In genomic region chr19:35044317-35045117, GRCh38 we compare ENCODE assay signal across 7 cellular contexts. TPM values are rescaled to one million over a fixed set of nuclear protein-coding genes. Genes with fewer than 3 reads are reported as not detected.
DNase-seq lines count a peak whose midpoint lies in the region; ATAC-seq and TF ChIP-seq lines count a peak whose summit lies in the region.

No MANE protein-coding gene starts in this region.

- no peak overlapping the region for H3K4me3 ChIP-seq in Loucy (ENCODE audit: low read length, poor library complexity, severe bottlenecking)
- H3K4me3 ChIP-seq in choroid plexus epithelial cell (ENCODE audit: low read depth, low read length): no peak overlapping the region

- no peaks in the 10 kb centered on the region for H3K9me2 ChIP-seq in Loucy (replicated peaks; ENCODE audit: low read depth, low read length)

- H3K4me2 ChIP-seq in Loucy (ENCODE audit: low read depth, low read length, poor library complexity, severe bottlenecking): no peak overlapping the region

- H4K20me1 ChIP-seq in Loucy (ENCODE audit: insufficient read depth, low read length, poor library complexity, severe bottlenecking): no peaks in the 10 kb centered on the region

- H2AFZ ChIP-seq in Loucy (ENCODE audit: low read length): no peak overlapping the region

- H3K36me3 ChIP-seq in Loucy (ENCODE audit: insufficient read depth, low read length): no peaks in the 10 kb centered on the region

- no peaks in the 10 kb centered on the region for H3K9me3 ChIP-seq in Loucy (ENCODE audit: insufficient read depth, low read depth, low read length)

- DNase-seq in G401 (ENCODE audit: low spot score) (peak; percentile 86), choroid plexus epithelial cell (ENCODE audit: low read depth) (peak; percentile 56), lung microvascular endothelial cell (ENCODE audit: low read depth in 2 of 2) (peak; percentile 42 to 61)
- DNase-seq in activated CD4-positive, alpha-beta T cell treated with anti-CD3 and anti-CD28 coated beads for 4 hours: peak; percentile 38 to 59
- DNase-seq in stimulated activated CD8-positive, alpha-beta memory T cell treated with anti-CD3 and anti-CD28 coated beads, Interleukin-7, amount 100 ng/mL, for 1 hour (ENCODE audit: low read depth in 2 of 2): peak; percentile 18 to 43

- no peak for ATAC-seq in HG02852 (IDR thresholded peaks at IDR 0.05; ENCODE audit: unreplicated experiment)

- no peaks in the 10 kb centered on the region for H3K79me2 ChIP-seq in Loucy (ENCODE audit: insufficient read depth, low read length)

- in situ Hi-C loops in G401 (cut with HindIII; ENCODE audit: low sequenced_read_pairs): no loop called here

- H3F3A ChIP-seq in Loucy (ENCODE audit: low read depth): no peaks in the 10 kb centered on the region

- peaks cover 9% of the 10 kb centered on the region for H3K4me1 ChIP-seq in Loucy (ENCODE audit: insufficient read depth, low read length, poor library complexity, severe bottlenecking)

- no peaks in the 10 kb centered on the region for H3K27me3 ChIP-seq in Loucy (ENCODE audit: insufficient read depth, low read length, poor library complexity, severe bottlenecking)

- no peak overlapping the region for H3K9ac ChIP-seq in Loucy (ENCODE audit: low read depth, low read length, poor library complexity, severe bottlenecking)

- peak; percentile 99 for TF ChIP-seq CTCF in Loucy (conservative IDR thresholded peaks at IDR 0.05; ENCODE audit: low read length)
- TF ChIP-seq CTCF in choroid plexus epithelial cell (conservative IDR thresholded peaks at IDR 0.05; ENCODE audit: low read depth, low read length): peak; percentile 97

RNA-seq across cellular contexts. Expression of gene HPN, which starts 3.0 kb away (rescaled TPM):
- not detected in 2 replicates for total RNA-seq in G401 (2014; rRNA removed; shearing (Covaris generic))
- under 0.01 TPM in 2 replicates for total RNA-seq in lung microvascular endothelial cell

RNA-seq across cellular contexts. Expression of gene SCN1B, which starts 14.2 kb away (rescaled TPM):
- 0.17 TPM in 1 of 2 replicates, not detected in the other for total RNA-seq in G401 (2014; rRNA removed; shearing (Covaris generic))
- 5.2 and 5.7 TPM in 2 replicates for total RNA-seq in lung microvascular endothelial cell

RNA-seq across cellular contexts. Expression of gene GRAMD1A, which starts 44.4 kb away (rescaled TPM):
- 29.9 and 42.9 TPM in 2 replicates for total RNA-seq in G401 (2014; rRNA removed; shearing (Covaris generic))
- 24.6 and 32.9 TPM in 2 replicates for total RNA-seq in lung microvascular endothelial cell

Comparison
In these comparisons a context has a peak if more than half of its experiments do, and no peak if none do; other contexts are left out.
1. DNase-seq: peak in every context shown above with its lines; median percentile 86 in G401; 56 in choroid plexus epithelial cell; 52 in lung microvascular endothelial cell; 48 in activated CD4-positive, alpha-beta T cell treated with anti-CD3 and anti-CD28 coated beads for 4 hours; 30 in stimulated activated CD8-positive, alpha-beta memory T cell treated with anti-CD3 and anti-CD28 coated beads, Interleukin-7, amount 100 ng/mL, for 1 hour.